ENCODE assay signal across 21 cellular contexts in genomic region chr2:241199897-241200821, GRCh38. TPM values are rescaled to one million over a fixed set of nuclear protein-coding genes. Genes with fewer than 3 reads are reported as not detected.
DNase-seq lines count a peak whose midpoint lies in the region; ATAC-seq and TF ChIP-seq lines count a peak whose summit lies in the region.
"Had no signal": no experiment of that assay in that cellular context is flagged by ENCODE, and none has a peak within 500 bp of the region (broad histone marks: within the 10 kb centered on the region; RNA-seq: fewer than 3 reads in every experiment).

No MANE protein-coding gene starts in this region.

- intact Hi-C loops in right cardiac atrium (cut with DNase I): no loop called here
- intact Hi-C loops in cardiac septum (cut with DNase I): no loop called here
- intact Hi-C loops in head of caudate nucleus (cut with DNase I): no loop called here

- WGBS in right cardiac atrium: 82% methylated on average over 42 of the region's 42 CpGs

- DNase-seq in right cardiac atrium (peak; percentile 10 to 59 (median 46)), cardiac septum (ENCODE audit: low spot score) (no peak), RWPE2 (ENCODE audit: low spot score) (peak; percentile 63), head of caudate nucleus (peak in 23 of 42 donors; percentile 28 to 72 (median 47)), AG20443 (ENCODE audit: low spot score) (no peak), COR-L47 (lab: John Stamatoyannopoulos, UW) (no peak), amniotic stem cell (lab: John Stamatoyannopoulos, UW) (no peak)
- DNase-seq in activated CD4-positive, alpha-beta T cell treated with anti-CD3 and anti-CD28 coated beads, Interleukin-2, amount 50 U/mL, for 1 hour: no peak
- DNase-seq: Caco-2, DMS153, Kasumi-1, MM.1S, NCI-H1417 treated with DMSO at 0.1 percent for 48 hours, NCI-H2029, NCI-H2171, NCI-H446 treated with DMSO at 0.1 percent for 48 hours, NCI-H748 treated with DMSO at 0.1 percent for 48 hours, RPMI8226, SJCRH30 had no signal

- H3K27ac ChIP-seq in right cardiac atrium (ENCODE audit: low read length) (no peak overlapping the region), RWPE2 (ENCODE audit: poor library complexity, severe bottlenecking) (no peak overlapping the region)
- H3K27ac ChIP-seq: A549, SJCRH30 had no signal

- no peaks in the 10 kb centered on the region for H3K36me3 ChIP-seq in RWPE2 (ENCODE audit: low read depth)
- H3K36me3 ChIP-seq: SJCRH30 had no signal

- H3K27me3 ChIP-seq in right cardiac atrium (ENCODE audit: control insufficient read depth, insufficient read depth): no peaks in the 10 kb centered on the region
- H3K27me3 ChIP-seq in RWPE2 (ENCODE audit: insufficient read depth, poor library complexity, severe bottlenecking): no peaks in the 10 kb centered on the region
- H3K27me3 ChIP-seq: SJCRH30 had no signal

- H3K4me3 ChIP-seq in right cardiac atrium (ENCODE audit: low read length) (no peak overlapping the region), RWPE2 (ENCODE audit: severe bottlenecking) (no peak overlapping the region)
- H3K4me3 ChIP-seq: A549, SJCRH30 had no signal

- no peaks in the 10 kb centered on the region for H3K9me3 ChIP-seq in right cardiac atrium (ENCODE audit: control insufficient read depth, low read length)
- no peaks in the 10 kb centered on the region for H3K9me3 ChIP-seq in RWPE2 (ENCODE audit: severe bottlenecking)
- H3K9me3 ChIP-seq: A549, Caco-2, SJCRH30 had no signal

- H3K4me1 ChIP-seq in right cardiac atrium (ENCODE audit: control insufficient read depth, insufficient read depth, low read length) (no peaks in the 10 kb centered on the region), RWPE2 (ENCODE audit: insufficient read depth, poor library complexity, severe bottlenecking) (no peaks in the 10 kb centered on the region)
- H3K4me1 ChIP-seq: A549, Caco-2, SJCRH30 had no signal

- TF ChIP-seq CTCF in RWPE2 (IDR thresholded peaks at IDR 0.05; ENCODE audit: poor library complexity, severe bottlenecking): no peak

- ATAC-seq in right cardiac atrium: no peak
- no peak for ATAC-seq in RWPE2 (ENCODE audit: low read depth)
- ATAC-seq: A549 had no signal

RNA-seq across cellular contexts. Expression of gene ANO7, which starts 11.7 kb away (rescaled TPM):
- total RNA-seq in right cardiac atrium: 1 to 10 TPM in 3 of 4 donors, under 1 TPM in 1; 0.89 to 2.1 (median 1.2) TPM
- polyA plus RNA-seq in right cardiac atrium: 1.1 TPM
- total RNA-seq in cardiac septum: 3.4 TPM
- polyA plus RNA-seq: CD14-positive monocyte had no signal

RNA-seq across cellular contexts. Expression of gene PPP1R7, which starts 49.9 kb away (rescaled TPM):
- total RNA-seq in right cardiac atrium: 10 to 100 TPM; 57.7 to 77.1 (median 73.1) TPM
- polyA plus RNA-seq in right cardiac atrium: 112 TPM
- 77.7 TPM for total RNA-seq in cardiac septum

RNA-seq across cellular contexts. Expression of gene PASK, which starts 50.9 kb away (rescaled TPM):
- total RNA-seq in right cardiac atrium (1 to 10 TPM; 2.1 to 5.3 (median 3.4) TPM), cardiac septum (2.2 TPM)
- polyA plus RNA-seq in right cardiac atrium: 1.1 TPM

Comparison
In these comparisons a context has a peak if more than half of its experiments do, and no peak if none do; other contexts are left out.
1. DNase-seq: peak in right cardiac atrium (3 of 3), RWPE2 (single experiment) and head of caudate nucleus (23 of 42); none in cardiac septum (single experiment), AG20443 (single experiment), COR-L47 (single experiment), activated CD4-positive, alpha-beta T cell treated with anti-CD3 and anti-CD28 coated beads, Interleukin-2, amount 50 U/mL, for 1 hour (single experiment) and amniotic stem cell (single experiment).